1 cellular context compared by ENCODE assay signal in the genomic region with DNA sequence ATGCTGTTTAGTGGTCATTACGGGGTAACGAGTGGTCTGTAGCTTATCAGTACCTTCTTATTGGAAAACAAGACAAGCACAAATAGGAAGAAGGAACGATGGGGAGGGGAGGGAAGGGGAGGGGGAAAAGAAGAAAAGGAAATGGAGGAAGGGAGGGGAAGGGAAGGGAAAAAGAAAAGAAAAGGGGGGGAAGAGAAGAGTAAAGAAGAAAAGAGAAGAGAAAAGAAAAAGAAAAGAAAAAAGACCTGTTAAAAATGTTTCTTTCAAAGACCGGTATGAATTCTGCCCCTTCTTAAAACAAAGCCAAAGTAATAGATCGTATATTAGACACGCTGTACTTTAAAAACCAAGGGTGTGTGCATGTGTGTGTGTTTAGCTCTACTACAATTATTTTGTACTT.
A peak's percentile ranks its signal among the peaks of the same experiment; 100 is the strongest.
TF ChIP-seq lines count a peak whose summit lies in the region.

No MANE protein-coding gene starts in this region.

TF ChIP-seq in K562, 482 proteins besides CTCF, POLR2A, EP300 and RAD21 (continued from another document):
- TF ChIP-seq, protein P1, sequence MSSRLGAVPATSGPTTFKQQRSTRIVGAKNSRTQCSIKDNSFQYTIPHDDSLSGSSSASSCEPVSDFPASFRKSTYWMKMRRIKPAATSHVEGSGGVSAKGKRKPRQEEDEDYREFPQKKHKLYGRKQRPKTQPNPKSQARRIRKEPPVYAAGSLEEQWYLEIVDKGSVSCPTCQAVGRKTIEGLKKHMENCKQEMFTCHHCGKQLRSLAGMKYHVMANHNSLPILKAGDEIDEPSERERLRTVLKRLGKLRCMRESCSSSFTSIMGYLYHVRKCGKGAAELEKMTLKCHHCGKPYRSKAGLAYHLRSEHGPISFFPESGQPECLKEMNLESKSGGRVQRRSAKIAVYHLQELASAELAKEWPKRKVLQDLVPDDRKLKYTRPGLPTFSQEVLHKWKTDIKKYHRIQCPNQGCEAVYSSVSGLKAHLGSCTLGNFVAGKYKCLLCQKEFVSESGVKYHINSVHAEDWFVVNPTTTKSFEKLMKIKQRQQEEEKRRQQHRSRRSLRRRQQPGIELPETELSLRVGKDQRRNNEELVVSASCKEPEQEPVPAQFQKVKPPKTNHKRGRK (tag; IDR thresholded peaks at IDR 0.05): peak; percentile 60; the same call in 1 of the 2 replicates
- no peak for TF ChIP-seq DEAF1 (CRISPR knock-in tag; IDR thresholded peaks at IDR 0.05)
- TF ChIP-seq, protein P2, sequence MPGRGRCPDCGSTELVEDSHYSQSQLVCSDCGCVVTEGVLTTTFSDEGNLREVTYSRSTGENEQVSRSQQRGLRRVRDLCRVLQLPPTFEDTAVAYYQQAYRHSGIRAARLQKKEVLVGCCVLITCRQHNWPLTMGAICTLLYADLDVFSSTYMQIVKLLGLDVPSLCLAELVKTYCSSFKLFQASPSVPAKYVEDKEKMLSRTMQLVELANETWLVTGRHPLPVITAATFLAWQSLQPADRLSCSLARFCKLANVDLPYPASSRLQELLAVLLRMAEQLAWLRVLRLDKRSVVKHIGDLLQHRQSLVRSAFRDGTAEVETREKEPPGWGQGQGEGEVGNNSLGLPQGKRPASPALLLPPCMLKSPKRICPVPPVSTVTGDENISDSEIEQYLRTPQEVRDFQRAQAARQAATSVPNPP (IDR thresholded peaks at IDR 0.05; ENCODE audit: borderline replicate concordance, insufficient read depth, insufficient read length): no peak
